In the genomic region with DNA sequence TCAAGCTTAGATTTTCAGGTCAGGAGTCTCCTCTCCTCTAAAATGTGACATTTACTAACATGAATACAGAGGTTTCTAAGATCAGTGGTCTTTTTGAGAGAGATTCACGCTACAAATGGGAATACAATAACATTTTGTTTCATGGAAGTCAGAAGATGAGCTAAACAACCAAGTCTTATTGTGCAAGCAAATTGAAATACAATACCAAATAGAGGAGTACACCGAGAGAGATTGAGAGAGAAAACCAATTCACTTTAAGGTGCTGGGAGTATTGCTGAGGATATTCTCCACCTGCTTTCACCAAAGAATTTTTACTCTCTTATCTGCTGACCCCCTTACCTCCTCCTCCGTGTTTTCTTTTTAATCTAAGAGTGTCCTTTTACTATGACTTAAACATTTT, we compare ENCODE assay signal across 21 cellular contexts.
"Had no signal": no experiment of that assay in that cellular context is flagged by ENCODE, and none has a peak within 500 bp of the region (broad histone marks: within the 10 kb centered on the region; RNA-seq: fewer than 3 reads in every experiment).

No MANE protein-coding gene starts in this region.

- H3K27ac ChIP-seq: brain microvascular endothelial cell, hepatocyte, lower lobe of right lung, parathyroid adenoma had no signal

- H3K9me3 Mint-ChIP-seq: activated CD4-positive, alpha-beta memory T cell treated with anti-CD3 and anti-CD28 coated beads for 36 hours; activated naive CD4-positive, alpha-beta T cell treated with anti-CD3 and anti-CD28 coated beads for 36 hours; activated naive CD8-positive, alpha-beta T cell treated with anti-CD3 and anti-CD28 coated beads, Interleukin-2, amount 50 U/mL, for 24 hours; activated T-cell treated with anti-CD3 and anti-CD28 coated beads, Interleukin-2, amount 50 U/mL, for 24 hours; activated T-helper 2 cell treated with anti-CD3 and anti-CD28 coated beads, Interferon-gamma antibody, Interleukin-2, Interleukin-4, amounts not matched to agents 10 μg/mL and 5 μg/mL and 100 μg/mL, durations not matched to agents 14 hours and 24 hours and 36 hours; central memory CD8-positive, alpha-beta T cell; natural killer cell treated with Interleukin-12 subunit alpha and Interleukin-12 subunit beta and Interleukin-15 and Interleukin-18, amount 100 ng/mL, for 72 hours had no signal

- H3K4me3 Mint-ChIP-seq: activated CD4-positive, alpha-beta memory T cell treated with anti-CD3 and anti-CD28 coated beads for 36 hours; activated naive CD4-positive, alpha-beta T cell treated with anti-CD3 and anti-CD28 coated beads for 36 hours; activated naive CD8-positive, alpha-beta T cell treated with anti-CD3 and anti-CD28 coated beads, Interleukin-2, amount 50 U/mL, for 24 hours; activated T-cell treated with anti-CD3 and anti-CD28 coated beads, Interleukin-2, amount 50 U/mL, for 24 hours; central memory CD8-positive, alpha-beta T cell; natural killer cell treated with Interleukin-12 subunit alpha and Interleukin-12 subunit beta and Interleukin-15 and Interleukin-18, amount 100 ng/mL, for 72 hours had no signal

- DNase-seq: activated CD4-positive, alpha-beta memory T cell treated with anti-CD3 and anti-CD28 coated beads for 36 hours; activated CD4-positive, alpha-beta T cell treated with anti-CD3 and anti-CD28 coated beads for 4 hours; activated naive CD4-positive, alpha-beta T cell treated with anti-CD3 and anti-CD28 coated beads for 36 hours; activated naive CD8-positive, alpha-beta T cell treated with anti-CD3 and anti-CD28 coated beads, Interleukin-2, amount 50 U/mL, for 24 hours; activated T-cell treated with anti-CD3 and anti-CD28 coated beads, Interleukin-2, amount 50 U/mL, for 24 hours; aorta; brain microvascular endothelial cell; cortex of kidney; effector CD4-positive, alpha-beta T cell; left colon; lower lobe of right lung; retina; stimulated activated CD4-positive, alpha-beta T cell treated with anti-CD3 and anti-CD28 coated beads, Interleukin-2, amount 100 ng/mL, for 24 hours; stomach; SW 1271; T-helper 2 cell had no signal

- H3K27me3 Mint-ChIP-seq: activated CD4-positive, alpha-beta memory T cell treated with anti-CD3 and anti-CD28 coated beads for 36 hours; activated naive CD8-positive, alpha-beta T cell treated with anti-CD3 and anti-CD28 coated beads, Interleukin-2, amount 50 U/mL, for 24 hours; activated T-cell treated with anti-CD3 and anti-CD28 coated beads, Interleukin-2, amount 50 U/mL, for 24 hours; central memory CD8-positive, alpha-beta T cell; natural killer cell treated with Interleukin-12 subunit alpha and Interleukin-12 subunit beta and Interleukin-15 and Interleukin-18, amount 100 ng/mL, for 72 hours had no signal

- H3K27ac Mint-ChIP-seq: activated CD4-positive, alpha-beta memory T cell treated with anti-CD3 and anti-CD28 coated beads for 36 hours; activated naive CD4-positive, alpha-beta T cell treated with anti-CD3 and anti-CD28 coated beads for 36 hours; activated naive CD8-positive, alpha-beta T cell treated with anti-CD3 and anti-CD28 coated beads, Interleukin-2, amount 50 U/mL, for 24 hours; activated T-helper 2 cell treated with anti-CD3 and anti-CD28 coated beads, Interferon-gamma antibody, Interleukin-2, Interleukin-4, amounts not matched to agents 10 μg/mL and 5 μg/mL and 100 μg/mL, durations not matched to agents 14 hours and 24 hours and 36 hours; natural killer cell treated with Interleukin-12 subunit alpha and Interleukin-12 subunit beta and Interleukin-15 and Interleukin-18, amount 100 ng/mL, for 72 hours had no signal

- ATAC-seq: activated naive CD8-positive, alpha-beta T cell treated with anti-CD3 and anti-CD28 coated beads, Interleukin-2, amount 50 U/mL, for 24 hours; left colon; lower lobe of right lung; natural killer cell treated with Interleukin-12 subunit alpha and Interleukin-12 subunit beta and Interleukin-15 and Interleukin-18, amount 100 ng/mL, for 72 hours had no signal
